ENCODE assay signal across 2 cellular contexts in genomic region chr3:37693791-37694194, GRCh38.
TF ChIP-seq lines count a peak whose summit lies in the region.

No MANE protein-coding gene starts in this region.

TF ChIP-seq in H1, 55 proteins besides CTCF, POLR2A, EP300 and RAD21:
- no peak for TF ChIP-seq E2F6 (IDR thresholded peaks at IDR 0.05)
- no peak for TF ChIP-seq ZNF274 (IDR thresholded peaks at IDR 0.05; ENCODE audit: borderline replicate concordance, extremely low read depth, low read length)
- no peak for TF ChIP-seq POLR2AphosphoS5 (IDR thresholded peaks at IDR 0.05; ENCODE audit: low read depth, low read length)
- TF ChIP-seq EGR1 (IDR thresholded peaks at IDR 0.05; ENCODE audit: borderline replicate concordance, low read depth, low read length), result no peak
- no peak for TF ChIP-seq TAF1 (IDR thresholded peaks at IDR 0.05; ENCODE audit: low read depth, low read length)
- no peak for TF ChIP-seq CREB1 (IDR thresholded peaks at IDR 0.05)
- no peak for TF ChIP-seq RNF2 (IDR thresholded peaks at IDR 0.05; ENCODE audit: borderline replicate concordance, low read depth, low read length, missing control alignments, poor library complexity, severe bottlenecking)
- no peak for TF ChIP-seq ASH2L (IDR thresholded peaks at IDR 0.05; ENCODE audit: low read length)
- no peak for TF ChIP-seq JUN (IDR thresholded peaks at IDR 0.05; ENCODE audit: low read depth, low read length)
- TF ChIP-seq HDAC6 (IDR thresholded peaks at IDR 0.05; ENCODE audit: low read depth, low read length), result no peak
- TF ChIP-seq RXRA (IDR thresholded peaks at IDR 0.05; ENCODE audit: insufficient read depth, low read depth, low read length), result no peak
- TF ChIP-seq TEAD4 (IDR thresholded peaks at IDR 0.05; ENCODE audit: low read depth, low read length), result no peak
- TF ChIP-seq BRCA1 (IDR thresholded peaks at IDR 0.05; ENCODE audit: low read depth, low read length), result no peak

TF ChIP-seq in GM12891, 5 proteins besides CTCF, POLR2A, EP300 and RAD21:
- TF ChIP-seq SPI1 (IDR thresholded peaks at IDR 0.05; ENCODE audit: low read depth, low read length) (no peak), POLR2AphosphoS5 (IDR thresholded peaks at IDR 0.05; ENCODE audit: low read depth, low read length) (no peak), TAF1 (IDR thresholded peaks at IDR 0.05; ENCODE audit: low read depth, low read length) (no peak), POU2F2 (IDR thresholded peaks at IDR 0.05; ENCODE audit: low read depth, low read length) (no peak), PAX5 (IDR thresholded peaks at IDR 0.05; ENCODE audit: insufficient read depth, low read length, severe bottlenecking) (no peak)
